10 cellular contexts compared by ENCODE assay signal in the genomic region with DNA sequence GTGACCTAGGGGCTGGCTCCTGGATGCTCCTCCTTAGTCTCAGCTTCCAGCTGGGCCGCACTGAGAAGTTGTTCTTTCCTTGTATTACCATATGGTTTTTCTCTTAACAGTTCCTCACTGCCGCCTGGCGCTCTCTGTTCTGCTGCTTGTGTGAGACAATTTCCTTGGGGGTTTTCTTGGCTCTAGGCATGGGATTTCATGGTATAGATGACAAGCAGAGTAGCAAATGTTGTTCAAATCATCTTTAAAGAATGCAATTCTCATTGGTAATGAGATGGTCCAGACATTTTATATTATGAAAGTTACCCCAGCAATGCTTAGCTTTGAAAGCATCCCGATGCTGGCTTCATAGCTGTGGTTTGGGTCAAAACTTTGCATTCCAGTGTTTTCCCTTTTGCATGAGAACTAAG. TPM values are rescaled to one million over a fixed set of nuclear protein-coding genes. Genes with fewer than 3 reads are reported as not detected.
DNase-seq lines count a peak whose midpoint lies in the region; ATAC-seq lines count a peak whose summit lies in the region.
"Had no signal": no experiment of that assay in that cellular context is flagged by ENCODE, and none has a peak within 500 bp of the region (broad histone marks: within the 10 kb centered on the region; RNA-seq: fewer than 3 reads in every experiment).

No MANE protein-coding gene starts in this region.

- H3K36me3 Mint-ChIP-seq in effector memory CD8-positive, alpha-beta T cell (ENCODE audit: insufficient read depth), result peaks cover 16% of the 10 kb centered on the region

- H3K4me1 ChIP-seq in HUES64 (ENCODE audit: insufficient read depth, low read length) (peaks cover 47% of the 10 kb centered on the region), muscle layer of duodenum (ENCODE audit: control insufficient read depth in 1 of 2, insufficient read depth in 2 of 2, low read length in 2 of 2) (peaks cover 10 to 23% of the 10 kb centered on the region in 2 donors)

- 46% methylated on average over 4 of the region's 4 CpGs for WGBS in HUES64

- peak overlapping the region; percentile 79 to 88 for H3K27ac Mint-ChIP-seq in effector memory CD8-positive, alpha-beta T cell
- H3K27ac Mint-ChIP-seq: CD14-positive monocyte had no signal

- no peaks in the 10 kb centered on the region for H3K27me3 Mint-ChIP-seq in effector memory CD8-positive, alpha-beta T cell

- H3K36me3 ChIP-seq in HUES64 (ENCODE audit: insufficient read depth, low read length), result no peaks in the 10 kb centered on the region
- H3K36me3 ChIP-seq in muscle layer of duodenum (ENCODE audit: control insufficient read depth in 1 of 2, insufficient read depth in 2 of 2, low read length in 2 of 2), result peaks cover 0 to 9% of the 10 kb centered on the region in 2 donors
- H3K36me3 ChIP-seq: adrenal gland had no signal

- no peaks in the 10 kb centered on the region for H3K9me3 ChIP-seq in HUES64 (ENCODE audit: insufficient read depth, low read depth, low read length)
- H3K9me3 ChIP-seq in muscle layer of duodenum (ENCODE audit: control insufficient read depth in 1 of 2, low read length in 2 of 2), result no peaks in the 10 kb centered on the region
- H3K9me3 ChIP-seq: adrenal gland had no signal

- ATAC-seq in effector memory CD8-positive, alpha-beta T cell (replicated peaks), result no peak
- ATAC-seq in GM19455 (IDR thresholded peaks at IDR 0.05; ENCODE audit: unreplicated experiment), result no peak
- no peak for ATAC-seq in GM21619 (IDR thresholded peaks at IDR 0.05; ENCODE audit: unreplicated experiment)
- no peak for ATAC-seq in HG03139 (IDR thresholded peaks at IDR 0.05; ENCODE audit: unreplicated experiment)

- peak; percentile 50 for DNase-seq in AG08396 (ENCODE audit: low spot score)
- DNase-seq in effector memory CD8-positive, alpha-beta T cell, result no peak
- DNase-seq in cerebellum (ENCODE audit: low spot score), result no peak
- DNase-seq: adrenal gland had no signal

- H3K4me3 Mint-ChIP-seq in effector memory CD8-positive, alpha-beta T cell, result no peak overlapping the region
- H3K4me3 Mint-ChIP-seq: CD14-positive monocyte had no signal

- H3K9ac ChIP-seq in HUES64 (ENCODE audit: low read depth, low read length), result no peak overlapping the region

- H3K4me3 ChIP-seq in HUES64 (ENCODE audit: low read length) (no peak overlapping the region), muscle layer of duodenum (ENCODE audit: low read depth in 1 of 2, low read length in 2 of 2) (no peak overlapping the region)
- H3K4me3 ChIP-seq: adrenal gland had no signal

- H3K27ac ChIP-seq in HUES64 (ENCODE audit: low read depth, low read length), result 0 out of 2 replicates have a peak overlapping the region, but pooled peaks have one; percentile 46
- H3K27ac ChIP-seq in muscle layer of duodenum (ENCODE audit: low read length), result peak overlapping the region; percentile 41

- peaks cover 45 to 49% of the 10 kb centered on the region in 2 donors for H3K4me1 Mint-ChIP-seq in effector memory CD8-positive, alpha-beta T cell (ENCODE audit: low read depth in 2 of 2)

- H3K27me3 ChIP-seq in HUES64 (ENCODE audit: insufficient read depth, low read length), result no peaks in the 10 kb centered on the region
- no peaks in the 10 kb centered on the region for H3K27me3 ChIP-seq in muscle layer of duodenum (ENCODE audit: low read depth, low read length)
- H3K27me3 ChIP-seq: adrenal gland had no signal

- peaks cover 0 to 3% of the 10 kb centered on the region in 2 donors for H3K9me3 Mint-ChIP-seq in effector memory CD8-positive, alpha-beta T cell

RNA-seq across cellular contexts. Expression of a gene that starts 37.6 kb away (rescaled TPM):
- 65.8 TPM for polyA plus RNA-seq in HUES64 (2013, experiment 1 of 2)
- 85.9 TPM for polyA plus RNA-seq in HUES64 (2013, experiment 2 of 2)
- 185 TPM for total RNA-seq in cerebellum
